ENCODE assay signal across 10 cellular contexts in genomic region chr17:64706224-64707076, GRCh38. TPM values are rescaled to one million over a fixed set of nuclear protein-coding genes. Genes with fewer than 3 reads are reported as not detected.
A peak's percentile ranks its signal among the peaks of the same experiment; 100 is the strongest.
DNase-seq lines count a peak whose midpoint lies in the region; ATAC-seq and TF ChIP-seq lines count a peak whose summit lies in the region.
"Had no signal": no experiment of that assay in that cellular context is flagged by ENCODE, and none has a peak within 500 bp of the region (broad histone marks: within the 10 kb centered on the region; RNA-seq: fewer than 3 reads in every experiment).

No MANE protein-coding gene starts in this region.

- H3K14ac ChIP-seq in mesenchymal stem cell (ENCODE audit: low read length in 2 of 2): peak overlapping the region in 1 of 2 experiments; percentile 1

- peak overlapping the region; percentile 93 for H2AK5ac ChIP-seq in mesenchymal stem cell (ENCODE audit: low read length, severe bottlenecking)

- H3K4me1 ChIP-seq in mesenchymal stem cell (ENCODE audit: control insufficient read depth, insufficient read depth, low read depth, low read length): peaks cover 19% of the 10 kb centered on the region
- peaks cover 20% of the 10 kb centered on the region for H3K4me1 ChIP-seq in effector memory CD4-positive, alpha-beta T cell (ENCODE audit: control insufficient read depth, insufficient read depth, low read length, poor library complexity, severe bottlenecking)

- H3K4me3 ChIP-seq in mesenchymal stem cell (ENCODE audit: insufficient read depth in 1 of 2, low read depth in 1 of 2, low read length in 2 of 2): peak overlapping the region in 1 of 2 experiments; percentile 59
- H3K4me3 ChIP-seq in effector memory CD4-positive, alpha-beta T cell (ENCODE audit: insufficient read depth, low read depth, low read length, poor library complexity, severe bottlenecking): no peak overlapping the region
- H3K4me3 ChIP-seq: tibial nerve had no signal

- H3K4me2 ChIP-seq in mesenchymal stem cell (ENCODE audit: low read length, poor library complexity, severe bottlenecking): peak overlapping the region; percentile 56

- H2BK120ac ChIP-seq in mesenchymal stem cell (ENCODE audit: low read depth, low read length): peak overlapping the region; percentile 88

- intact Hi-C loops in Right ventricle myocardium superior (cut with DNase I) (no loop called here), cardiac septum (cut with DNase I) (no loop called here)
- intact Hi-C loops in activated CD4-positive, alpha-beta memory T cell treated with anti-CD3 and anti-CD28 coated beads for 36 hours (cut with micrococcal nuclease): no loop called here

- peak overlapping the region; percentile 83 for H4K8ac ChIP-seq in mesenchymal stem cell (ENCODE audit: low read length)

- peak overlapping the region; percentile 71 to 91 for H2BK12ac ChIP-seq in mesenchymal stem cell (ENCODE audit: low read length in 2 of 2)

- H3K9ac ChIP-seq in mesenchymal stem cell (ENCODE audit: low read length): peak overlapping the region; percentile 88

- DNase-seq in Right ventricle myocardium superior: no peak
- no peak for DNase-seq in cardiac septum (ENCODE audit: low spot score)
- no peak for DNase-seq in chondrocyte (ENCODE audit: low spot score)
- peak; percentile 86 for DNase-seq in mesenchymal stem cell
- no peak for DNase-seq in activated CD4-positive, alpha-beta memory T cell treated with anti-CD3 and anti-CD28 coated beads for 36 hours
- DNase-seq in NCI-H510A treated with DMSO at 0.1 percent for 48 hours (lab: John Stamatoyannopoulos, UW): no peak
- no peak for DNase-seq in effector memory CD4-positive, alpha-beta T cell

- H3K23ac ChIP-seq in mesenchymal stem cell (ENCODE audit: low read length in 2 of 2): no peak overlapping the region

- H2AFZ ChIP-seq in mesenchymal stem cell (ENCODE audit: low read depth, low read length): no peak overlapping the region

- peak; percentile 15 for ATAC-seq in Right ventricle myocardium superior (ENCODE audit: poor library complexity)
- no peak for ATAC-seq in GM19035 (IDR thresholded peaks at IDR 0.05; ENCODE audit: unreplicated experiment)

- H3K27me3 Mint-ChIP-seq in chondrocyte (ENCODE audit: low read depth): no peaks in the 10 kb centered on the region
- no peaks in the 10 kb centered on the region for H3K27me3 Mint-ChIP-seq in activated CD4-positive, alpha-beta memory T cell treated with anti-CD3 and anti-CD28 coated beads for 36 hours

- H3K4me3 Mint-ChIP-seq in chondrocyte (ENCODE audit: unreplicated experiment): peak overlapping the region; percentile 45
- no peak overlapping the region for H3K4me3 Mint-ChIP-seq in activated CD4-positive, alpha-beta memory T cell treated with anti-CD3 and anti-CD28 coated beads for 36 hours
- H3K4me3 Mint-ChIP-seq: B cell had no signal

- H3K18ac ChIP-seq in mesenchymal stem cell (ENCODE audit: low read depth in 1 of 2, low read length in 2 of 2): peak overlapping the region; percentile 62 to 96

- H3K9me3 ChIP-seq in mesenchymal stem cell (ENCODE audit: control insufficient read depth, low read length): peaks cover 3% of the 10 kb centered on the region
- no peaks in the 10 kb centered on the region for H3K9me3 ChIP-seq in effector memory CD4-positive, alpha-beta T cell (ENCODE audit: control insufficient read depth, low read length)
- H3K9me3 ChIP-seq: tibial nerve had no signal

- no peaks in the 10 kb centered on the region for H3K36me3 ChIP-seq in mesenchymal stem cell (ENCODE audit: control insufficient read depth in 1 of 2, insufficient read depth in 2 of 2, low read depth in 1 of 2, low read length in 2 of 2)
- H3K36me3 ChIP-seq in effector memory CD4-positive, alpha-beta T cell (ENCODE audit: control insufficient read depth, insufficient read depth, low read length): no peaks in the 10 kb centered on the region
- H3K36me3 ChIP-seq: tibial nerve had no signal

- H3K27ac ChIP-seq in mesenchymal stem cell (ENCODE audit: low read length, poor library complexity, severe bottlenecking): peak overlapping the region; percentile 97
- no peak overlapping the region for H3K27ac ChIP-seq in effector memory CD4-positive, alpha-beta T cell (ENCODE audit: insufficient read depth, low read length, poor library complexity, severe bottlenecking)

- no peak for TF ChIP-seq CTCF in chondrocyte (IDR thresholded peaks at IDR 0.05)

- CTCF ChIA-PET in activated CD4-positive, alpha-beta memory T cell treated with anti-CD3 and anti-CD28 coated beads for 36 hours (lab: Charles Lee): no interaction called here

- H3K27me3 ChIP-seq in mesenchymal stem cell (ENCODE audit: control insufficient read depth in 1 of 2, insufficient read depth in 1 of 2, low read length in 2 of 2): no peaks in the 10 kb centered on the region
- no peaks in the 10 kb centered on the region for H3K27me3 ChIP-seq in effector memory CD4-positive, alpha-beta T cell (replicated peaks; ENCODE audit: control insufficient read depth, insufficient read depth, low read length, poor library complexity, severe bottlenecking)
- H3K27me3 ChIP-seq: tibial nerve had no signal

- peak overlapping the region; percentile 83 for H4K91ac ChIP-seq in mesenchymal stem cell (ENCODE audit: low read length)

- H3K79me1 ChIP-seq in mesenchymal stem cell (replicated peaks; ENCODE audit: low read length, poor library complexity, severe bottlenecking): peaks cover 1% of the 10 kb centered on the region

- no peaks in the 10 kb centered on the region for H3K9me3 Mint-ChIP-seq in chondrocyte (ENCODE audit: low read depth)
- H3K9me3 Mint-ChIP-seq in activated CD4-positive, alpha-beta memory T cell treated with anti-CD3 and anti-CD28 coated beads for 36 hours: no peaks in the 10 kb centered on the region

- no peak overlapping the region for H2BK15ac ChIP-seq in mesenchymal stem cell (ENCODE audit: low read depth, poor library complexity, severe bottlenecking)

- H3K4me1 Mint-ChIP-seq in chondrocyte (ENCODE audit: low read depth): peaks cover 51% of the 10 kb centered on the region
- peaks cover 29% of the 10 kb centered on the region for H3K4me1 Mint-ChIP-seq in activated CD4-positive, alpha-beta memory T cell treated with anti-CD3 and anti-CD28 coated beads for 36 hours (ENCODE audit: low read depth)

- H3K4ac ChIP-seq in mesenchymal stem cell (ENCODE audit: low read depth in 1 of 2, low read length in 2 of 2): peak overlapping the region; percentile 52 to 55

- no peaks in the 10 kb centered on the region for H3K36me3 Mint-ChIP-seq in chondrocyte (ENCODE audit: low read depth)
- no peaks in the 10 kb centered on the region for H3K36me3 Mint-ChIP-seq in activated CD4-positive, alpha-beta memory T cell treated with anti-CD3 and anti-CD28 coated beads for 36 hours

- POLR2A ChIA-PET in activated CD4-positive, alpha-beta memory T cell treated with anti-CD3 and anti-CD28 coated beads for 36 hours (lab: Charles Lee): no interaction called here

- peak overlapping the region; percentile 88 for H2BK5ac ChIP-seq in mesenchymal stem cell (ENCODE audit: low read depth, low read length, poor library complexity, severe bottlenecking)

- 2% methylated on average over 7 of the region's 8 CpGs for WGBS in mesenchymal stem cell

- H3K27ac Mint-ChIP-seq in chondrocyte (ENCODE audit: unreplicated experiment): peak overlapping the region; percentile 96
- no peak overlapping the region for H3K27ac Mint-ChIP-seq in activated CD4-positive, alpha-beta memory T cell treated with anti-CD3 and anti-CD28 coated beads for 36 hours
- H3K27ac Mint-ChIP-seq: B cell had no signal

RNA-seq across cellular contexts. Expression of gene SMURF2, which starts 44.3 kb away (rescaled TPM):
- total RNA-seq in Right ventricle myocardium superior (12.4 TPM), cardiac septum (17.4 TPM), chondrocyte (33.4 to 41.0 TPM (median 36.2 TPM) in 3 replicates)
- 127 TPM for polyA plus RNA-seq in mesenchymal stem cell (2013, experiment 1 of 2)
- polyA plus RNA-seq in mesenchymal stem cell (2013, experiment 2 of 2): 126 TPM
- total RNA-seq in activated CD4-positive, alpha-beta memory T cell treated with anti-CD3 and anti-CD28 coated beads for 36 hours: 10 to 100 TPM; 11.5 to 12.1 TPM
